Comparison of ENCODE assay signal across 1 cellular context in genomic region chr2:230934291-230935131, GRCh38.
TF ChIP-seq lines count a peak whose summit lies in the region.

No MANE protein-coding gene starts in this region.

TF ChIP-seq in H1, 55 proteins besides CTCF, POLR2A, EP300 and RAD21:
- no peak for TF ChIP-seq CHD1 (IDR thresholded peaks at IDR 0.05; ENCODE audit: low read depth, low read length)
- TF ChIP-seq POLR2AphosphoS5 (IDR thresholded peaks at IDR 0.05; ENCODE audit: low read depth, low read length), result no peak
- TF ChIP-seq CBX8 (IDR thresholded peaks at IDR 0.05; ENCODE audit: borderline replicate concordance, low read depth, low read length), result no peak
- no peak for TF ChIP-seq YY1 (IDR thresholded peaks at IDR 0.05; ENCODE audit: low read depth, low read length)
- no peak for TF ChIP-seq PHF8 (conservative IDR thresholded peaks at IDR 0.05; ENCODE audit: low read depth, low read length)
- no peak for TF ChIP-seq SIRT6 (IDR thresholded peaks at IDR 0.05; ENCODE audit: low read length)
- no peak for TF ChIP-seq USF2 (IDR thresholded peaks at IDR 0.05; ENCODE audit: low read length)
- TF ChIP-seq TAF7 (optimal IDR thresholded peaks at IDR 0.05; ENCODE audit: borderline replicate concordance, low read depth, low read length), result no peak
- no peak for TF ChIP-seq TEAD4 (IDR thresholded peaks at IDR 0.05; ENCODE audit: low read depth, low read length)
- no peak for TF ChIP-seq RXRA (IDR thresholded peaks at IDR 0.05; ENCODE audit: insufficient read depth, low read depth, low read length)
- no peak for TF ChIP-seq CHD2 (IDR thresholded peaks at IDR 0.05; ENCODE audit: low read length)
- TF ChIP-seq ATF3 (IDR thresholded peaks at IDR 0.05; ENCODE audit: insufficient read depth, low read depth, low read length), result no peak
- TF ChIP-seq SUZ12 (IDR thresholded peaks at IDR 0.05; ENCODE audit: low read length), result no peak
- no peak for TF ChIP-seq MAX (IDR thresholded peaks at IDR 0.05)
TF ChIP-seq in H1: peak in this region for 0.
